13 cellular contexts compared by ENCODE assay signal in the genomic region with DNA sequence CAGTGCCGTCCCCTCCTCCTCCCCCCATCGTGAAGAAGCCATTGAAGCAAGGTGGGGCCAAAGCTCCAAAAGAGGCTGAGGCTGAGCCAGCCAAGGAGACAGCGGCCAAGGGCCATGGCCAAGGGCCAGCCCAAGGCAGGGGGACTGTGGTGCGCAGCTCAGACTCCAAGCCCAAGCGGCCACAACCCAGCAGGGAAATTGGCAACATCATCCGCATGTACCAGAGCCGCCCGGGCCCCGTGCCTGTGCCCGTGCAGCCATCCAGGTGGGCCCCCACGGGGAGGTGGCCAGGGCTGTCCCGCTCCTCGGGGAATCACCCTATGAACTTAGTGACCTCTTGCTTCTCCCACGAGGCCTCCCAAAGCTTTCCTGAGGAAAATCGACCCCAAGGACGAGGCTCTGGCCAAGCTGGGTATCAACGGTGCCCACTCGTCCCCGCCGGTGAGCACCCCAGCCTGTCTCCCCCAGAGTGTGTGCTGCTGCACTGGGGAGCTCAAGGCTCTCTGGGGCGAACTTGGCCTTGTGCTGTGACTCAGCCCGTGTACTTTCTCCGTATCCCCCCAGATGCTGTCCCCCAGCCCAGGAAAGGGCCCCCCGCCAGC. TPM values are rescaled to one million over a fixed set of nuclear protein-coding genes. Genes with fewer than 3 reads are reported as not detected.
DNase-seq lines count a peak whose midpoint lies in the region; ATAC-seq and TF ChIP-seq lines count a peak whose summit lies in the region.
"Had no signal": no experiment of that assay in that cellular context is flagged by ENCODE, and none has a peak within 500 bp of the region (broad histone marks: within the 10 kb centered on the region; RNA-seq: fewer than 3 reads in every experiment).

No MANE protein-coding gene starts in this region.

- no peak for DNase-seq in Panc1 (ENCODE audit: low read depth, low spot score)
- no peak for DNase-seq in neuronal stem cell (ENCODE audit: low spot score)
- DNase-seq in activated gamma-delta T cell treated with Interleukin-2 at 50 U/mL for 16 hours: no peak
- DNase-seq in GF-D8 (lab: John Stamatoyannopoulos, UW): no peak
- DNase-seq: CD8-positive, alpha-beta memory T cell; H9 had no signal

- H3K79me1 ChIP-seq in neuronal stem cell (ENCODE audit: low read depth, low read length): peaks cover 2% of the 10 kb centered on the region

- no peaks in the 10 kb centered on the region for H3K4me1 ChIP-seq in Panc1 (ENCODE audit: control insufficient read depth, insufficient read depth, low read length)
- peaks cover 27 to 43% of the 10 kb centered on the region in 2 donors for H3K4me1 ChIP-seq in duodenal mucosa (ENCODE audit: control insufficient read depth in 1 of 2, insufficient read depth in 2 of 2, low read length in 2 of 2)
- peaks cover 2 to 13% of the 10 kb centered on the region in 2 donors for H3K4me1 ChIP-seq in neuronal stem cell (ENCODE audit: control insufficient read depth in 2 of 2, insufficient read depth in 1 of 2, low read depth in 1 of 2, low read length in 2 of 2)

- peak overlapping the region; percentile 20 for H2AK5ac ChIP-seq in neuronal stem cell (ENCODE audit: low read depth, low read length)

- H3K9me3 ChIP-seq in Panc1 (ENCODE audit: control insufficient read depth, insufficient read depth, low read depth, low read length) (no peaks in the 10 kb centered on the region), duodenal mucosa (ENCODE audit: control insufficient read depth in 1 of 2, low read length in 2 of 2) (no peaks in the 10 kb centered on the region), neuronal stem cell (replicated peaks in 1 of 2; ENCODE audit: control insufficient read depth in 2 of 2, insufficient read depth in 1 of 2, low read depth in 1 of 2, low read length in 2 of 2) (no peaks in the 10 kb centered on the region)
- H3K9me3 ChIP-seq: A549, Caco-2 had no signal

- no peak overlapping the region for H3K23ac ChIP-seq in neuronal stem cell (ENCODE audit: low read depth, low read length, poor library complexity)

- H3K9ac ChIP-seq in duodenal mucosa (ENCODE audit: low read depth in 1 of 2, low read length in 2 of 2) (peak overlapping the region in 1 of 2 donors; percentile 62), neuronal stem cell (ENCODE audit: low read depth, low read length, poor library complexity) (no peak overlapping the region)

- in situ Hi-C loops in Panc1 (cut with HindIII; ENCODE audit: low pct_unique_long_range_greater_than_20kb, low sequenced_read_pairs): no loop called here

- H2BK15ac ChIP-seq in neuronal stem cell (ENCODE audit: low read length): no peak overlapping the region

- no peak overlapping the region for H2BK12ac ChIP-seq in neuronal stem cell (ENCODE audit: low read length)

- H3K14ac ChIP-seq in neuronal stem cell (ENCODE audit: low read length): no peak overlapping the region

- no peak for TF ChIP-seq CTCF in Panc1 (IDR thresholded peaks at IDR 0.05)

- POLR2A ChIA-PET in Panc1 (lab: Charles Lee): interaction anchor here (0.9 kb wide), 1 partner anchor 23 kb away, joined by 16 read pairs; no protein-coding TSS in a partner anchor

- BruUV-seq in Panc1 (replicated peaks; lab: Mats Ljungman, UMichigan): TSS peak; percentile 61

- no CpG with 5 or more reads among the region's 24 CpGs for WGBS in neuronal stem cell (ENCODE audit: extremely low coverage in 2 of 2, insufficient read length in 2 of 2, insufficient replicate concordance in 1 of 2), 2 donors

- no peaks in the 10 kb centered on the region for H3K27me3 ChIP-seq in Panc1 (ENCODE audit: control insufficient read depth, insufficient read depth, low read length)
- no peaks in the 10 kb centered on the region for H3K27me3 ChIP-seq in duodenal mucosa (ENCODE audit: control insufficient read depth in 1 of 2, insufficient read depth in 2 of 2, low read length in 2 of 2)
- H3K27me3 ChIP-seq in neuronal stem cell (ENCODE audit: control insufficient read depth in 3 of 3, insufficient read depth in 3 of 3, low read depth in 1 of 3, low read length in 3 of 3): peaks cover 0 to 9% (median 0%) of the 10 kb centered on the region in 3 experiments

- intact Hi-C loops in Panc1 (cut with micrococcal nuclease; ENCODE audit: unreplicated experiment): no loop called here

- H3K27ac ChIP-seq in Panc1 (ENCODE audit: low read length): no peak overlapping the region
- H3K27ac ChIP-seq in duodenal mucosa (ENCODE audit: low read depth, low read length): peak overlapping the region; percentile 77
- no peak overlapping the region for H3K27ac ChIP-seq in neuronal stem cell (replicated peaks; ENCODE audit: low read length)
- H3K27ac ChIP-seq: A549 had no signal

- ATAC-seq in Panc1 (no peak), GM18520 (IDR thresholded peaks at IDR 0.05; ENCODE audit: unreplicated experiment) (no peak)
- ATAC-seq: A549, GM23338, HepG2 had no signal

- H3K18ac ChIP-seq in neuronal stem cell (ENCODE audit: low read length): peak overlapping the region; percentile 48

- no peak overlapping the region for H2BK120ac ChIP-seq in neuronal stem cell (ENCODE audit: low read depth, low read length)

- H3K4ac ChIP-seq in neuronal stem cell (ENCODE audit: low read length): no peak overlapping the region

- CTCF ChIA-PET in Panc1 (lab: Charles Lee): interaction anchor here (0.6 to 1.0 kb wide), 6 partner anchors 15 to 187 kb away, joined by 3 to 4 read pairs (median 3); partner anchors contain the start of gene LLGL2

- H2AFZ ChIP-seq in neuronal stem cell (ENCODE audit: low read length): no peak overlapping the region
- H2AFZ ChIP-seq: GM23338 had no signal

- no peak overlapping the region for H3K4me2 ChIP-seq in neuronal stem cell (ENCODE audit: insufficient read depth, low read length, poor library complexity, severe bottlenecking)
- H3K4me2 ChIP-seq: A549, GM23338 had no signal

- no peak overlapping the region for H4K91ac ChIP-seq in neuronal stem cell (ENCODE audit: low read depth, low read length, poor library complexity)

- H3K36me3 ChIP-seq in Panc1 (ENCODE audit: control insufficient read depth, insufficient read depth, low read length) (no peaks in the 10 kb centered on the region), duodenal mucosa (ENCODE audit: control insufficient read depth in 1 of 2, insufficient read depth in 2 of 2, low read length in 2 of 2) (peaks cover 22 to 85% of the 10 kb centered on the region in 2 donors), neuronal stem cell (replicated peaks in 1 of 2; ENCODE audit: control insufficient read depth in 2 of 2, insufficient read depth in 2 of 2, low read length in 2 of 2) (no peaks in the 10 kb centered on the region)

- H4K8ac ChIP-seq in neuronal stem cell (ENCODE audit: low read depth, low read length): no peak overlapping the region

- H2BK5ac ChIP-seq in neuronal stem cell (ENCODE audit: low read length): no peak overlapping the region

- H3K4me3 ChIP-seq in Panc1 (ENCODE audit: low read depth in 2 of 2, low read length in 2 of 2) (no peak overlapping the region), duodenal mucosa (ENCODE audit: low read depth in 1 of 2, low read length in 2 of 2) (no peak overlapping the region), neuronal stem cell (ENCODE audit: low read length in 2 of 2) (no peak overlapping the region)
- H3K4me3 ChIP-seq: A549, GM23338 had no signal

RNA-seq across cellular contexts. Expression of gene SMIM5, which starts 16.6 kb away (rescaled TPM):
- total RNA-seq in Panc1 (2021; ENCODE audit: unreplicated experiment): 0.10 TPM
- polyA plus RNA-seq in Panc1 (2012; ENCODE audit: insufficient read length): 0.24 TPM
- not detected for polyA plus RNA-seq in neuronal stem cell (2013, experiment 1 of 2)
- polyA plus RNA-seq in neuronal stem cell (2013, experiment 2 of 2): not detected
- total RNA-seq: GM23338, HepG2 had no signal
- polyA plus RNA-seq: BJ, HepG2 had no signal

RNA-seq across cellular contexts. Expression of gene MYO15B, which starts 29.0 kb away (rescaled TPM):
- 26.5 TPM for total RNA-seq in Panc1 (2021; ENCODE audit: unreplicated experiment)
- 26.4 TPM for polyA plus RNA-seq in Panc1 (2012; ENCODE audit: insufficient read length)
- 8.5 TPM for polyA plus RNA-seq in neuronal stem cell (2013, experiment 1 of 2)
- 8.9 TPM for polyA plus RNA-seq in neuronal stem cell (2013, experiment 2 of 2)

RNA-seq across cellular contexts. Expression of gene RECQL5, which starts 50.3 kb away (rescaled TPM):
- total RNA-seq in Panc1 (2021; ENCODE audit: unreplicated experiment): 46.1 TPM
- polyA plus RNA-seq in Panc1 (2012; ENCODE audit: insufficient read length): 34.1 TPM
- 16.5 TPM for polyA plus RNA-seq in neuronal stem cell (2013, experiment 1 of 2)
- 16.0 TPM for polyA plus RNA-seq in neuronal stem cell (2013, experiment 2 of 2)

RNA-seq across cellular contexts. Expression of gene SAP30BP, which starts 50.5 kb away (rescaled TPM):
- total RNA-seq in Panc1 (2021; ENCODE audit: unreplicated experiment): 138 TPM
- polyA plus RNA-seq in Panc1 (2012; ENCODE audit: insufficient read length): 89.8 TPM
- 54.0 TPM for polyA plus RNA-seq in neuronal stem cell (2013, experiment 1 of 2)
- 51.1 TPM for polyA plus RNA-seq in neuronal stem cell (2013, experiment 2 of 2)
